22 cellular contexts compared by ENCODE assay signal in the genomic region with DNA sequence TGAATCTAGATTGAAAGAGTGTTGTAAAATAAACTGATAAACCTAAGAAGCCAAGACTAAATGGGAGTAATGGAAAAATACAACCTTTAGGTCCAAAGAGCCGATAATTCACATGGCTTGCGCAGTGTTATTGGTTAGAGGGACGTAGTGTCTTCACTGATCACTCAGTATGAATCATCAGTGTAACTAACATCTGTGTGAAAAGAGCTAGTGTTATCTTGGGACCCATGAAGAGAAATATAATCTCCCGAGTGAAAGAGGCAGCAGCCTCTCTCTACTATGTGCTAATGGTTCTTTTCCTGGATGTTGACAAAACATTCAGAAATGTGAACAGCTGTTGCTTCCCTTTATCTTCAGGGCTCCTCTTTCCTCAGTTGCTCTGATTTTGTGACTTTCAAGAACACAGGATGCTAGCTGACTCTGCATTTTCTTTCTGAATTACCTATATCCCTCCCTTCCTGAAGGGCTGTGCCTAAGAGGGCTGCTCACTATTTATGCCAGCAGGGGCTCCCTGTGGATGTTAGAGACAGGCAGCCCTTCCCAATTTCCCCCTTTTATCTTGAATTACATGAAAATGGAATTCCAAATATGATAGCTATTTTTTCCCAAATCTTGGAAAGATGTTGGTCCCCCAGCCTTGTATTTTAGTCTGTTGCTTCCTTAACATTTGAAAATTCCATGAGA.
"Had no signal": no experiment of that assay in that cellular context is flagged by ENCODE, and none has a peak within 500 bp of the region (broad histone marks: within the 10 kb centered on the region; RNA-seq: fewer than 3 reads in every experiment).

No MANE protein-coding gene starts in this region.

- ATAC-seq: activated CD8-positive, alpha-beta T cell treated with anti-CD3 and anti-CD28 coated beads, Interleukin-2, amount 10 ng/mL, durations not matched to agents 7 days and 5 days; activated naive CD8-positive, alpha-beta T cell treated with anti-CD3 and anti-CD28 coated beads, Interleukin-2, amount 50 U/mL, for 24 hours; gastroesophageal sphincter; heart left ventricle; left lobe of liver; naive thymus-derived CD8-positive, alpha-beta T cell; T-helper 17 cell; upper lobe of right lung had no signal

- H3K4me1 ChIP-seq: esophagus squamous epithelium, gastroesophageal sphincter, heart left ventricle, sigmoid colon, upper lobe of right lung had no signal

- H3K4me1 Mint-ChIP-seq: activated naive CD8-positive, alpha-beta T cell treated with anti-CD3 and anti-CD28 coated beads, Interleukin-2, amount 50 U/mL, for 24 hours; mesothelial cell of epicardium; naive thymus-derived CD8-positive, alpha-beta T cell; T-helper 17 cell had no signal

- H3K27me3 Mint-ChIP-seq: activated naive CD8-positive, alpha-beta T cell treated with anti-CD3 and anti-CD28 coated beads, Interleukin-2, amount 50 U/mL, for 24 hours; T-helper 17 cell had no signal

- H3K4me3 ChIP-seq: coronary artery, esophagus squamous epithelium, gastroesophageal sphincter, heart left ventricle, lung, sigmoid colon, upper lobe of right lung had no signal

- H3K9me3 Mint-ChIP-seq: mesothelial cell of epicardium had no signal

- H3K27ac ChIP-seq: coronary artery, esophagus squamous epithelium, gastroesophageal sphincter, heart left ventricle, sigmoid colon, upper lobe of right lung, VCaP had no signal

- H3K36me3 Mint-ChIP-seq: mesothelial cell of epicardium; naive thymus-derived CD8-positive, alpha-beta T cell had no signal

- H3K4me3 Mint-ChIP-seq: activated CD8-positive, alpha-beta T cell treated with anti-CD3 and anti-CD28 coated beads, Interleukin-2, amount 10 ng/mL, durations not matched to agents 7 days and 5 days; activated naive CD8-positive, alpha-beta T cell treated with anti-CD3 and anti-CD28 coated beads, Interleukin-2, amount 50 U/mL, for 24 hours; activated T-helper 1 cell treated with anti-CD3 and anti-CD28 coated beads, Interleukin-12 subunit alpha, Interleukin-12 subunit beta, Interleukin-2, Interleukin-4 antibody, amounts not matched to agents 30 ng/mL and 10 ng/mL and 1 ng/mL, durations not matched to agents 14 hours and 24 hours and 36 hours; mesothelial cell of epicardium; naive thymus-derived CD8-positive, alpha-beta T cell; T-helper 17 cell had no signal

- H3K36me3 ChIP-seq: esophagus squamous epithelium, gastroesophageal sphincter, heart left ventricle, sigmoid colon, upper lobe of right lung had no signal

- H3K27ac Mint-ChIP-seq: activated CD8-positive, alpha-beta T cell treated with anti-CD3 and anti-CD28 coated beads, Interleukin-2, amount 10 ng/mL, durations not matched to agents 7 days and 5 days; activated naive CD8-positive, alpha-beta T cell treated with anti-CD3 and anti-CD28 coated beads, Interleukin-2, amount 50 U/mL, for 24 hours; activated T-helper 1 cell treated with anti-CD3 and anti-CD28 coated beads, Interleukin-12 subunit alpha, Interleukin-12 subunit beta, Interleukin-2, Interleukin-4 antibody, amounts not matched to agents 30 ng/mL and 10 ng/mL and 1 ng/mL, durations not matched to agents 14 hours and 24 hours and 36 hours; mesothelial cell of epicardium; naive thymus-derived CD8-positive, alpha-beta T cell; T-helper 17 cell had no signal

- DNase-seq: activated CD4-positive, alpha-beta T cell treated with anti-CD3 and anti-CD28 coated beads, Interleukin-2, amount 50 U/mL, for 1 hour; activated CD4-positive, CD25-positive, alpha-beta regulatory T cell treated with anti-CD3 and anti-CD28 coated beads, Interleukin-2, amount 50 U/mL, for 72 hours; activated CD8-positive, alpha-beta T cell treated with anti-CD3 and anti-CD28 coated beads, Interleukin-2, amount 10 ng/mL, durations not matched to agents 7 days and 5 days; activated gamma-delta T cell; activated naive CD4-positive, alpha-beta T cell treated with anti-CD3 and anti-CD28 coated beads, Interleukin-2, amount 50 U/mL, for 16 hours; activated naive CD8-positive, alpha-beta T cell treated with anti-CD3 and anti-CD28 coated beads, Interleukin-2, amount 50 U/mL, for 24 hours; cerebellar nuclear complex; esophagus squamous epithelium; heart left ventricle; naive thymus-derived CD8-positive, alpha-beta T cell; sigmoid colon; stimulated activated CD4-positive, alpha-beta T cell treated with anti-CD3 and anti-CD28 coated beads, Interleukin-4, amount 100 ng/mL, for 1 hour; stimulated activated naive CD4-positive, alpha-beta T cell; T-helper 17 cell; upper lobe of right lung had no signal

- H3K9me3 ChIP-seq: esophagus squamous epithelium, gastroesophageal sphincter, heart left ventricle, sigmoid colon, upper lobe of right lung had no signal

- H3K27me3 ChIP-seq: esophagus squamous epithelium, gastroesophageal sphincter, heart left ventricle, sigmoid colon, upper lobe of right lung had no signal
